16 cellular contexts compared by ENCODE assay signal in genomic region chr10:88038268-88038667, GRCh38.
DNase-seq lines count a peak whose midpoint lies in the region; ATAC-seq and TF ChIP-seq lines count a peak whose summit lies in the region.
"Had no signal": no experiment of that assay in that cellular context is flagged by ENCODE, and none has a peak within 500 bp of the region (broad histone marks: within the 10 kb centered on the region; RNA-seq: fewer than 3 reads in every experiment).

No MANE protein-coding gene starts in this region.

- POLR2A ChIA-PET in CD4-positive, alpha-beta T cell (lab: Charles Lee) = no interaction called here

- no peaks in the 10 kb centered on the region for H3K9me3 Mint-ChIP-seq in CD4-positive, alpha-beta T cell

- H3K27me3 Mint-ChIP-seq in CD4-positive, alpha-beta T cell = no peaks in the 10 kb centered on the region

- TF ChIP-seq CTCF in AG09319 (IDR thresholded peaks at IDR 0.05; ENCODE audit: low read depth, low read length) = no peak
- TF ChIP-seq CTCF in CD4-positive, alpha-beta T cell (IDR thresholded peaks at IDR 0.05) = no peak

- peaks cover 14% of the 10 kb centered on the region for H3K4me1 Mint-ChIP-seq in CD4-positive, alpha-beta T cell (ENCODE audit: low read depth)

- CTCF ChIA-PET in CD4-positive, alpha-beta T cell (lab: Charles Lee) = no interaction called here

- no peak for ATAC-seq in GM18909 (IDR thresholded peaks at IDR 0.05; ENCODE audit: poor library complexity, unreplicated experiment)
- no peak for ATAC-seq in CD4-positive, alpha-beta T cell (ENCODE audit: poor library complexity)
- ATAC-seq: left cardiac atrium, upper lobe of right lung had no signal

- H3K27ac Mint-ChIP-seq in CD4-positive, alpha-beta T cell = no peak overlapping the region

- no peaks in the 10 kb centered on the region for H3K27me3 ChIP-seq in CD4-positive, alpha-beta T cell (ENCODE audit: control insufficient read depth, insufficient read depth, low read length)
- H3K27me3 ChIP-seq: BE2C, SJSA1, upper lobe of right lung had no signal

- H3K9me3 ChIP-seq in CD4-positive, alpha-beta T cell (ENCODE audit: control insufficient read depth, low read length) = no peaks in the 10 kb centered on the region
- H3K9me3 ChIP-seq: BE2C, SJSA1, upper lobe of right lung had no signal

- DNase-seq in AG09319 (ENCODE audit: extremely low read depth, low read depth) = peak; percentile 61
- DNase-seq in HS-5 (ENCODE audit: low read depth) = peak; percentile 56
- DNase-seq in RPMI7951 (ENCODE audit: low read depth) = peak; percentile 92
- DNase-seq in fibroblast of peridontal ligament (ENCODE audit: extremely low read depth) = peak; percentile 89
- DNase-seq in cardiac septum (ENCODE audit: low spot score) = no peak
- no peak for DNase-seq in CD4-positive, alpha-beta T cell
- DNase-seq in HK-2 (ENCODE audit: unreplicated experiment) = no peak
- DNase-seq: activated effector memory CD4-positive, alpha-beta T cell treated with anti-CD3 and anti-CD28 coated beads, Interleukin-2, amount 50 U/mL, for 16 hours; BE2C; left cardiac atrium; NCI-H146; NCI-H748 treated with DMSO at 0.1 percent for 48 hours; posterior cingulate gyrus; upper lobe of right lung had no signal

- no peak overlapping the region for H3K4me3 Mint-ChIP-seq in CD4-positive, alpha-beta T cell

- intact Hi-C loops in cardiac septum (cut with DNase I) = no loop called here
- intact Hi-C loops in CD4-positive, alpha-beta T cell (cut with DNase I, micrococcal nuclease) = no loop called here

- H3K27ac ChIP-seq in CD4-positive, alpha-beta T cell (ENCODE audit: low read depth, low read length) = no peak overlapping the region
- H3K27ac ChIP-seq: SJSA1, upper lobe of right lung had no signal

- H3K36me3 Mint-ChIP-seq in CD4-positive, alpha-beta T cell (ENCODE audit: low read depth) = no peaks in the 10 kb centered on the region

Comparison
In these comparisons a context has a peak if more than half of its experiments do, and no peak if none do; other contexts are left out.
1. DNase-seq: peak in AG09319 (single experiment), HS-5 (single experiment), RPMI7951 (single experiment) and fibroblast of peridontal ligament (single experiment); none in cardiac septum (single experiment), CD4-positive, alpha-beta T cell (0 of 10) and HK-2 (single experiment).